In the genomic region with DNA sequence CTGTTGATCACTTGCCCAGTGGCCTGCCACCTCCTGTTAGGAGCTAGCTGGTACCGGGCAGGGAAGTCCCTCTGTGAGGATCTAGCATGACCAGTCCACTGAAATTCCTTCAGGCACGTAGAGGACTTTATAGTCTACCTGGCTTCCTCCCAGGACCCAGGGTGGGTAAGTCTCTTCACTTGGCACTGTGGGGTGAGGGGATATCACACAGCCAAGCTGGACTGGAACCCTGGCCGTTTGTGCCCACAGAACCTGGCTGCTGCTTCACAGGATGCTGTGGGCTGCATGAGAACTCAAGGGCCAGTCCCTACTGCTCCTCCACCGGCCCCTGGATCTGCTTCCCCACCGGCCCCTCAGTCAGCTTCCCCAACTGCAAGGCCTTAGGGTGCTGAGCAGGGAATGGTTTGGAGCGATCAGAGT, we compare ENCODE assay signal across 8 cellular contexts. TPM values are rescaled to one million over a fixed set of nuclear protein-coding genes. Genes with fewer than 3 reads are reported as not detected.
DNase-seq lines count a peak whose midpoint lies in the region; TF ChIP-seq lines count a peak whose summit lies in the region.
"Had no signal": no experiment of that assay in that cellular context is flagged by ENCODE, and none has a peak within 500 bp of the region (broad histone marks: within the 10 kb centered on the region; RNA-seq: fewer than 3 reads in every experiment).

No MANE protein-coding gene starts in this region.

- H3K4me1 ChIP-seq in adrenal gland (replicated peaks in 1 of 2) (peaks cover 33 to 65% of the 10 kb centered on the region in 2 donors), esophagus squamous epithelium (peaks cover 51 to 100% (median 87%) of the 10 kb centered on the region in 3 donors), muscle layer of duodenum (ENCODE audit: control insufficient read depth in 1 of 2, insufficient read depth in 2 of 2, low read length in 2 of 2) (peaks cover 68 to 93% of the 10 kb centered on the region in 2 donors), thyroid gland (peaks cover 68 to 98% of the 10 kb centered on the region in 2 donors)

- 80 to 97% (median 85%) methylated on average over 1 to 6 of the region's 6 CpGs for WGBS in adrenal gland, 4 donors
- WGBS in esophagus squamous epithelium, 2 donors, result 73% methylated on average over 5 of the region's 6 CpGs; no CpG with 5 or more reads in 1 of the 2 donors
- 70 to 76% methylated on average over 5 of the region's 6 CpGs for WGBS in thyroid gland, 2 donors

- H3K9me3 ChIP-seq in adrenal gland (replicated peaks in 1 of 3), result no peaks in the 10 kb centered on the region
- no peaks in the 10 kb centered on the region for H3K9me3 ChIP-seq in esophagus squamous epithelium
- no peaks in the 10 kb centered on the region for H3K9me3 ChIP-seq in muscle layer of duodenum (ENCODE audit: control insufficient read depth in 1 of 2, low read length in 2 of 2)
- no peaks in the 10 kb centered on the region for H3K9me3 ChIP-seq in thyroid gland
- no peaks in the 10 kb centered on the region for H3K9me3 ChIP-seq in MG63

- no peak overlapping the region for H3K4me3 ChIP-seq in adrenal gland
- H3K4me3 ChIP-seq in esophagus squamous epithelium, result no peak overlapping the region
- no peak overlapping the region for H3K4me3 ChIP-seq in muscle layer of duodenum (ENCODE audit: low read depth in 1 of 2, low read length in 2 of 2)
- no peak overlapping the region for H3K4me3 ChIP-seq in thyroid gland (replicated peaks in 1 of 3)
- no peak overlapping the region for H3K4me3 ChIP-seq in MG63

- H3K27ac ChIP-seq in adrenal gland (peak overlapping the region in 3 of 5 donors; percentile 21 to 99 (median 90)), esophagus squamous epithelium (peak overlapping the region; percentile 81 to 96 (median 92)), muscle layer of duodenum (ENCODE audit: low read length) (peak overlapping the region; percentile 96), thyroid gland (peak overlapping the region; percentile 95 to 100 (median 99))

- TF ChIP-seq CTCF in adrenal gland (IDR thresholded peaks at IDR 0.05) (no peak), esophagus squamous epithelium (IDR thresholded peaks at IDR 0.05) (no peak), thyroid gland (IDR thresholded peaks at IDR 0.05) (no peak)

- TF ChIP-seq POLR2A in adrenal gland (IDR thresholded peaks at IDR 0.05), result no peak
- no peak for TF ChIP-seq POLR2A in esophagus squamous epithelium (IDR thresholded peaks at IDR 0.05)
- no peak for TF ChIP-seq POLR2A in thyroid gland (IDR thresholded peaks at IDR 0.05)

- DNase-seq in adrenal gland, result peak in 1 of 7 donors; percentile 16
- DNase-seq in esophagus squamous epithelium (lab: John Stamatoyannopoulos, UW), result no peak
- peak in 1 of 2 donors; percentile 14 for DNase-seq in thyroid gland
- no peak for DNase-seq in AG08395 (ENCODE audit: low spot score)
- DNase-seq in activated gamma-delta T cell treated with Interleukin-2 at 50 U/mL for 16 hours, result no peak
- DNase-seq in MG63, result no peak
- DNase-seq: stimulated activated CD4-positive, alpha-beta T cell treated with anti-CD3 and anti-CD28 coated beads, Interleukin-12 subunit alpha, Interleukin-12 subunit beta, amount 100 ng/mL, for 4 hours had no signal

- intact Hi-C loops in adrenal gland (cut with DNase I) (no loop called here), esophagus squamous epithelium (cut with DNase I) (no loop called here), thyroid gland (cut with DNase I) (no loop called here)

- H3K27me3 ChIP-seq in adrenal gland (no peaks in the 10 kb centered on the region), esophagus squamous epithelium (no peaks in the 10 kb centered on the region), muscle layer of duodenum (ENCODE audit: low read depth, low read length) (no peaks in the 10 kb centered on the region), thyroid gland (no peaks in the 10 kb centered on the region), MG63 (no peaks in the 10 kb centered on the region)

- H3K36me3 ChIP-seq in adrenal gland (replicated peaks in 1 of 2) (no peaks in the 10 kb centered on the region), esophagus squamous epithelium (peaks cover 0 to 13% (median 3%) of the 10 kb centered on the region in 3 donors), muscle layer of duodenum (ENCODE audit: control insufficient read depth in 1 of 2, insufficient read depth in 2 of 2, low read length in 2 of 2) (peaks cover 0 to 2% of the 10 kb centered on the region in 2 donors), thyroid gland (no peaks in the 10 kb centered on the region), MG63 (peaks cover 2% of the 10 kb centered on the region; the same call in 1 of the 2 replicates)

RNA-seq across cellular contexts. Expression of gene HS1BP3, which starts 35.8 kb away (rescaled TPM):
- total RNA-seq in adrenal gland (10 to 100 TPM; 33.0 to 50.1 (median 42.9) TPM), esophagus squamous epithelium (10 to 100 TPM in 3 of 4 donors, 1 to 10 TPM in 1; 7.9 to 22.1 (median 16.9) TPM), thyroid gland (10 to 100 TPM; 30.8 to 42.7 (median 41.7) TPM)
- polyA plus RNA-seq in adrenal gland, result 10 to 100 TPM; 23.7 to 44.2 (median 29.2) TPM
- 10.9 and 28.0 TPM in 2 replicates for total RNA-seq in MG63 (2014; rRNA removed; shearing (Covaris generic); ENCODE audit: low replicate concordance)

RNA-seq across cellular contexts. Expression of gene GDF7, which starts 51.9 kb away (rescaled TPM):
- total RNA-seq in adrenal gland, result 1 to 10 TPM in 3 of 8 donors, under 1 TPM in 5; 0.17 to 1.8 (median 0.51) TPM
- under 1 TPM; 0.22 to 0.30 (median 0.24) TPM for polyA plus RNA-seq in adrenal gland
- 1 to 10 TPM in 2 of 4 donors, under 1 TPM in 2; 0.26 to 1.9 (median 0.78) TPM for total RNA-seq in esophagus squamous epithelium
- total RNA-seq in thyroid gland, result under 1 TPM; under 0.01 to 0.42 (median 0.13) TPM
- total RNA-seq in MG63 (2014; rRNA removed; shearing (Covaris generic); ENCODE audit: low replicate concordance), result not detected in 2 replicates
